Comparison of ENCODE assay signal across 10 cellular contexts in genomic region chr9:78210841-78211301, GRCh38. TPM values are rescaled to one million over a fixed set of nuclear protein-coding genes. Genes with fewer than 3 reads are reported as not detected.
DNase-seq lines count a peak whose midpoint lies in the region; ATAC-seq and TF ChIP-seq lines count a peak whose summit lies in the region.
"Had no signal": no experiment of that assay in that cellular context is flagged by ENCODE, and none has a peak within 500 bp of the region (broad histone marks: within the 10 kb centered on the region; RNA-seq: fewer than 3 reads in every experiment).

No MANE protein-coding gene starts in this region.

- H3K4me1 Mint-ChIP-seq in activated naive CD4-positive, alpha-beta T cell treated with anti-CD3 and anti-CD28 coated beads, Interleukin-2, amount 10 ng/mL, durations not matched to agents 7 days and 5 days: peaks cover 40% of the 10 kb centered on the region
- peaks cover 15 to 22% of the 10 kb centered on the region in 2 donors for H3K4me1 Mint-ChIP-seq in stimulated activated naive B cell treated with anti-CD40 and anti-IgM and Interleukin-4, amounts not matched to agents 10 μg/mL and 1 μg/mL and 100 μg/mL, for 72 hours

- H3K27me3 Mint-ChIP-seq in activated naive CD4-positive, alpha-beta T cell treated with anti-CD3 and anti-CD28 coated beads, Interleukin-2, amount 10 ng/mL, durations not matched to agents 7 days and 5 days: no peaks in the 10 kb centered on the region
- no peaks in the 10 kb centered on the region for H3K27me3 Mint-ChIP-seq in stimulated activated naive B cell treated with anti-CD40 and anti-IgM and Interleukin-4, amounts not matched to agents 10 μg/mL and 1 μg/mL and 100 μg/mL, for 72 hours

- CTCF ChIA-PET in activated naive CD4-positive, alpha-beta T cell treated with anti-CD3 and anti-CD28 coated beads, Interleukin-2, amount 10 ng/mL, durations not matched to agents 7 days and 5 days (lab: Charles Lee): interaction anchor here (0.7 to 3.2 kb wide), 6 partner anchors 10 to 778 kb away, joined by 3 to 11 read pairs (median 3); no protein-coding TSS in a partner anchor

- DNase-seq in activated naive CD4-positive, alpha-beta T cell treated with anti-CD3 and anti-CD28 coated beads, Interleukin-2, amount 10 ng/mL, durations not matched to agents 7 days and 5 days: peak; percentile 40
- DNase-seq in activated naive CD4-positive, alpha-beta T cell treated with Interleukin-2 at 50 U/mL for 16 hours: no peak
- no peak for DNase-seq in stimulated activated naive B cell treated with anti-CD40 and anti-IgM and Interleukin-4, amounts not matched to agents 10 μg/mL and 1 μg/mL and 100 μg/mL, for 72 hours
- DNase-seq in ascending aorta (ENCODE audit: low spot score in 2 of 2) (no peak), AG08396 (ENCODE audit: low spot score) (no peak), hepatic stellate cell (ENCODE audit: low spot score) (no peak)

- H3K36me3 ChIP-seq in OCI-LY3 (replicated peaks; ENCODE audit: low read depth, low read length) (no peaks in the 10 kb centered on the region), ascending aorta (no peaks in the 10 kb centered on the region)
- H3K36me3 ChIP-seq: SJSA1 had no signal

- H3K4me3 Mint-ChIP-seq in activated naive CD4-positive, alpha-beta T cell treated with anti-CD3 and anti-CD28 coated beads, Interleukin-2, amount 10 ng/mL, durations not matched to agents 7 days and 5 days: peak overlapping the region; percentile 14
- H3K4me3 Mint-ChIP-seq in stimulated activated naive B cell treated with anti-CD40 and anti-IgM and Interleukin-4, amounts not matched to agents 10 μg/mL and 1 μg/mL and 100 μg/mL, for 72 hours: no peak overlapping the region
- H3K4me3 Mint-ChIP-seq: nephron had no signal

- H3K27ac ChIP-seq in OCI-LY3 (ENCODE audit: low read length) (no peak overlapping the region), ascending aorta (no peak overlapping the region)
- H3K27ac ChIP-seq: SJSA1 had no signal

- no peak for TF ChIP-seq CTCF in OCI-LY3 (IDR thresholded peaks at IDR 0.05; ENCODE audit: low read depth, low read length)
- TF ChIP-seq CTCF in ascending aorta (IDR thresholded peaks at IDR 0.05): no peak

- no peaks in the 10 kb centered on the region for H3K9me3 ChIP-seq in OCI-LY3 (ENCODE audit: insufficient read depth, low read length)
- no peaks in the 10 kb centered on the region for H3K9me3 ChIP-seq in ascending aorta
- H3K9me3 ChIP-seq: SJSA1 had no signal

- no peak overlapping the region for H2AFZ ChIP-seq in OCI-LY3 (ENCODE audit: low read depth, low read length)

- intact Hi-C loops in ascending aorta (cut with DNase I): no loop called here

- no peak overlapping the region for H3K9ac ChIP-seq in OCI-LY3 (ENCODE audit: low read length)

- H3K4me3 ChIP-seq in OCI-LY3 (ENCODE audit: low read length) (0 out of 2 replicates have a peak overlapping the region, but pooled peaks have one; percentile 14), ascending aorta (no peak overlapping the region)
- H3K4me3 ChIP-seq: SJSA1 had no signal

- peaks cover 6% of the 10 kb centered on the region for H3K9me3 Mint-ChIP-seq in activated naive CD4-positive, alpha-beta T cell treated with anti-CD3 and anti-CD28 coated beads, Interleukin-2, amount 10 ng/mL, durations not matched to agents 7 days and 5 days
- H3K9me3 Mint-ChIP-seq in stimulated activated naive B cell treated with anti-CD40 and anti-IgM and Interleukin-4, amounts not matched to agents 10 μg/mL and 1 μg/mL and 100 μg/mL, for 72 hours: peaks cover 0 to 2% of the 10 kb centered on the region in 2 donors
- H3K9me3 Mint-ChIP-seq: nephron had no signal

- peaks cover 2% of the 10 kb centered on the region for H3K36me3 Mint-ChIP-seq in activated naive CD4-positive, alpha-beta T cell treated with anti-CD3 and anti-CD28 coated beads, Interleukin-2, amount 10 ng/mL, durations not matched to agents 7 days and 5 days
- H3K36me3 Mint-ChIP-seq in stimulated activated naive B cell treated with anti-CD40 and anti-IgM and Interleukin-4, amounts not matched to agents 10 μg/mL and 1 μg/mL and 100 μg/mL, for 72 hours: no peaks in the 10 kb centered on the region

- H4K20me1 ChIP-seq in OCI-LY3 (ENCODE audit: insufficient read depth, low read length): no peaks in the 10 kb centered on the region

- no peaks in the 10 kb centered on the region for H3K79me2 ChIP-seq in OCI-LY3 (ENCODE audit: low read length)

- H3K4me2 ChIP-seq in OCI-LY3 (ENCODE audit: low read length): peak overlapping the region; percentile 54

- peak overlapping the region; percentile 81 for H3K27ac Mint-ChIP-seq in activated naive CD4-positive, alpha-beta T cell treated with anti-CD3 and anti-CD28 coated beads, Interleukin-2, amount 10 ng/mL, durations not matched to agents 7 days and 5 days
- no peak overlapping the region for H3K27ac Mint-ChIP-seq in stimulated activated naive B cell treated with anti-CD40 and anti-IgM and Interleukin-4, amounts not matched to agents 10 μg/mL and 1 μg/mL and 100 μg/mL, for 72 hours
- H3K27ac Mint-ChIP-seq: nephron had no signal

- H3K27me3 ChIP-seq in OCI-LY3 (ENCODE audit: low read depth, low read length) (no peaks in the 10 kb centered on the region), ascending aorta (no peaks in the 10 kb centered on the region)
- H3K27me3 ChIP-seq: SJSA1 had no signal

- H3K4me1 ChIP-seq in OCI-LY3 (ENCODE audit: low read length): peaks cover 29% of the 10 kb centered on the region
- no peaks in the 10 kb centered on the region for H3K4me1 ChIP-seq in ascending aorta
- H3K4me1 ChIP-seq: SJSA1 had no signal

- ATAC-seq in HG02763 (IDR thresholded peaks at IDR 0.05; ENCODE audit: unreplicated experiment): peak; percentile 38
- peak; percentile 85 to 91 for ATAC-seq in stimulated activated naive B cell treated with anti-CD40 and anti-IgM and Interleukin-4, amounts not matched to agents 10 μg/mL and 1 μg/mL and 100 μg/mL, for 72 hours (replicated peaks)

RNA-seq across cellular contexts. Expression of gene CEP78, which starts 25.0 kb away (rescaled TPM):
- 19.8 TPM for total RNA-seq in ascending aorta
